11 cellular contexts compared by ENCODE assay signal in the genomic region with DNA sequence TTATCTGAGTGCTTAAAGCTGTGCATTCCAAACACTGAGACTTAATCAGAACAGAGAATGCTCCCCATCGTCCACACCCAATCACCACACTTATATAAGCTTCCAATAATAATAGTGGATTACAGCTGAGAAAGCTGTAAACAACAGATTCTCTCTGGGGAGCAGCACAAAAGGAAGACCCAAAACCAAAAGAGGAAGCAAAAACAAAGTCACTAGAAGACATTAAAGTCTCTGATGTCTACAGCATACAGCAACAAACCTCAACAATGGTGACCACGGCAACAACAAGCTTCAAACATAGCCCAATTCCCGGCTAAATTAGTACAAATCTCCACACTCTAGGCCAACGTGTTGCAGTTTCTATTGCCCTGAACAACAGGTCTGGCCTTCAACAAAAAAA. TPM values are rescaled to one million over a fixed set of nuclear protein-coding genes. Genes with fewer than 3 reads are reported as not detected.
DNase-seq lines count a peak whose midpoint lies in the region; ATAC-seq and TF ChIP-seq lines count a peak whose summit lies in the region.
"Had no signal": no experiment of that assay in that cellular context is flagged by ENCODE, and none has a peak within 500 bp of the region (broad histone marks: within the 10 kb centered on the region; RNA-seq: fewer than 3 reads in every experiment).

No MANE protein-coding gene starts in this region.

- no peak for TF ChIP-seq CTCF in GM10266 (IDR thresholded peaks at IDR 0.05; ENCODE audit: control insufficient read depth, insufficient read depth, low read depth, missing control alignments)

- DNase-seq in GM10266 (ENCODE audit: extremely low spot score) (peak; percentile 17), dermis blood vessel endothelial cell (peak; percentile 18), GF-D8 (lab: John Stamatoyannopoulos, UW) (no peak), NCI-H1694 (lab: John Stamatoyannopoulos, UW) (no peak)
- DNase-seq: activated CD8-positive, alpha-beta memory T cell treated with anti-CD3 and anti-CD28 coated beads, Interleukin-2, amount 50 U/mL, for 48 hours; foreskin fibroblast; SK-N-SH had no signal

- ATAC-seq in GM21390 (IDR thresholded peaks at IDR 0.05; ENCODE audit: unreplicated experiment) (peak; percentile 76), HG03439 (IDR thresholded peaks at IDR 0.05; ENCODE audit: unreplicated experiment) (peak; percentile 54), GM21528 (IDR thresholded peaks at IDR 0.05; ENCODE audit: low FRiP score, unreplicated experiment) (no peak), HG03457 (IDR thresholded peaks at IDR 0.05; ENCODE audit: unreplicated experiment) (no peak)

RNA-seq across cellular contexts. Expression of a gene that starts 37.7 kb away (rescaled TPM):
- 14.9 and 21.4 TPM in 2 replicates for total RNA-seq in dermis blood vessel endothelial cell

Comparison
In these comparisons a context has a peak if more than half of its experiments do, and no peak if none do; other contexts are left out.
1. DNase-seq: peak in GM10266 (single experiment) and dermis blood vessel endothelial cell (single experiment); none in GF-D8 (single experiment) and NCI-H1694 (single experiment).
2. ATAC-seq: peak in GM21390 (single experiment) and HG03439 (single experiment); none in GM21528 (single experiment) and HG03457 (single experiment).